In the genomic region with DNA sequence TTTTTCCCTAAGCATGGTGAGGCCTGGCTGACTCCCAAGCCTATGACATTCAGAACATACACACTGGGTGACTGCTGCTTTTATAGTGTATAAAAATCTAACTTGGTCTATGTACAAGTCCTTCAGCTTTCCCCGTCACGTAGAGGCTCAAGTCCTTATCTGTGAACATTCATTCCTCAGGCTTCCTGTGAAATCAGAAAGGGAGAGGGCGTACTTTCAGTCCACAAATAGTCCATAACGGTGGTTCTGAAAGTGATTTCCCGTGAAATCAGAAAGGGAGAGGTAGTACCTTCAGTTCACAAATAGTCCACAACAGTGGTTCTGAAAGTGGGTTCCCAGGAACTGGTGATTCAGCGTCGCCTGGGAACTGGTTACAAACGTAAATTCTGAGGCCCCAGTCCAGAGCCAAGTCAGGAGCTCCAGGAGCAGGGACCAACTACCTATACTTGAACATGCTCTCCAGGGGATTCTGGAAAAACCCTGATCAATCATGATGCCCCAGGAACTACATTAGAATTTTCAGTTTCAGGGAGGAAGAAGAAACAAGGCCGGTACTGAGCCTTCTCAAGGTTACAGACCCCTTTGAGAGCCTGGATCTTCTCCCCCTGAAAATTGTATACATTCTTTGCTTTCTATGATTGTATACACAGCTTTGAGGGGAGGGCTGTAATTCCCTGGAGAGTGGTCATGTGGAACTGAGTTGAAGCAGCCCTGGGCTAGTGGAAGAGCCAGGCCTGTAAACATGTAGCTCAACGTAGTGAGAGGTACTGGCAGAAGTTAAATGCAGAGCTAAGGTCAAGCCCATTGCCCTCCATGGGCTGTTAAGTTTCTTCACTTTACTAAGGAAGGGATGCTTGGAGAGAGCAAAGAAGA, we compare ENCODE assay signal across 2 cellular contexts.
TF ChIP-seq lines count a peak whose summit lies in the region.

No MANE protein-coding gene starts in this region.

TF ChIP-seq in liver, 16 proteins besides CTCF, POLR2A, EP300 and RAD21:
- TF ChIP-seq REST (IDR thresholded peaks at IDR 0.05) (peak; percentile 96), ATF3 (IDR thresholded peaks at IDR 0.05) (no peak)

TF ChIP-seq in HepG2, 621 proteins besides CTCF, POLR2A, EP300 and RAD21:
- TF ChIP-seq ZKSCAN8 (CRISPR knock-in tag; IDR thresholded peaks at IDR 0.05; ENCODE audit: borderline replicate concordance) (no peak), ZNF33B (CRISPR knock-in tag; IDR thresholded peaks at IDR 0.05) (no peak), TRIM24 (CRISPR knock-in tag; IDR thresholded peaks at IDR 0.05) (no peak), PAX8 (CRISPR knock-in tag; IDR thresholded peaks at IDR 0.05; ENCODE audit: borderline replicate concordance) (no peak), ZNF615 (CRISPR knock-in tag; IDR thresholded peaks at IDR 0.05; ENCODE audit: borderline replicate concordance) (no peak), TBX2 (CRISPR knock-in tag; IDR thresholded peaks at IDR 0.05; ENCODE audit: borderline replicate concordance) (no peak), ELF4 (CRISPR knock-in tag; IDR thresholded peaks at IDR 0.05; ENCODE audit: borderline replicate concordance) (no peak)
- TF ChIP-seq, protein P1, sequence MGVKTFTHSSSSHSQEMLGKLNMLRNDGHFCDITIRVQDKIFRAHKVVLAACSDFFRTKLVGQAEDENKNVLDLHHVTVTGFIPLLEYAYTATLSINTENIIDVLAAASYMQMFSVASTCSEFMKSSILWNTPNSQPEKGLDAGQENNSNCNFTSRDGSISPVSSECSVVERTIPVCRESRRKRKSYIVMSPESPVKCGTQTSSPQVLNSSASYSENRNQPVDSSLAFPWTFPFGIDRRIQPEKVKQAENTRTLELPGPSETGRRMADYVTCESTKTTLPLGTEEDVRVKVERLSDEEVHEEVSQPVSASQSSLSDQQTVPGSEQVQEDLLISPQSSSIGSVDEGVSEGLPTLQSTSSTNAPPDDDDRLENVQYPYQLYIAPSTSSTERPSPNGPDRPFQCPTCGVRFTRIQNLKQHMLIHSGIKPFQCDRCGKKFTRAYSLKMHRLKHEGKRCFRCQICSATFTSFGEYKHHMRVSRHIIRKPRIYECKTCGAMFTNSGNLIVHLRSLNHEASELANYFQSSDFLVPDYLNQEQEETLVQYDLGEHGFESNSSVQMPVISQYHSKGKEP (CRISPR knock-in tag; IDR thresholded peaks at IDR 0.05), result no peak
